ENCODE assay signal across 6 cellular contexts in genomic region chr1:42815938-42816599, GRCh38. TPM values are rescaled to one million over a fixed set of nuclear protein-coding genes. Genes with fewer than 3 reads are reported as not detected.
DNase-seq lines count a peak whose midpoint lies in the region; ATAC-seq and TF ChIP-seq lines count a peak whose summit lies in the region.

No MANE protein-coding gene starts in this region.

- H3F3A ChIP-seq in OCI-LY1 (ENCODE audit: insufficient read depth, low read length): no peaks in the 10 kb centered on the region

- no peaks in the 10 kb centered on the region for H3K27me3 ChIP-seq in OCI-LY1 (ENCODE audit: insufficient read depth, low read length)

- no peaks in the 10 kb centered on the region for H3K36me3 ChIP-seq in OCI-LY1 (ENCODE audit: insufficient read depth, low read length)

- peaks cover 14% of the 10 kb centered on the region for H3K4me1 ChIP-seq in OCI-LY1 (ENCODE audit: insufficient read depth, low read length, severe bottlenecking)

- peak overlapping the region; percentile 94 for H3K4me3 ChIP-seq in GM12875 (ENCODE audit: low read depth, low read length)
- peak overlapping the region; percentile 79 for H3K4me3 ChIP-seq in OCI-LY1 (ENCODE audit: low read depth, low read length, poor library complexity, severe bottlenecking)
- H3K4me3 ChIP-seq in epithelial cell of proximal tubule (ENCODE audit: low read depth, low read length): peak overlapping the region; percentile 74

- TF ChIP-seq CTCF in GM12875 (IDR thresholded peaks at IDR 0.05; ENCODE audit: borderline replicate concordance, insufficient read depth, low read depth, low read length): no peak
- no peak for TF ChIP-seq CTCF in OCI-LY1 (IDR thresholded peaks at IDR 0.05; ENCODE audit: low read length)
- TF ChIP-seq CTCF in epithelial cell of proximal tubule (conservative IDR thresholded peaks at IDR 0.05; ENCODE audit: low read depth, low read length): no peak

- H3K9me2 ChIP-seq in OCI-LY1 (ENCODE audit: low read depth, low read length): no peaks in the 10 kb centered on the region

- H3K27ac ChIP-seq in OCI-LY1 (ENCODE audit: low read depth, low read length, poor library complexity, severe bottlenecking): peak overlapping the region; percentile 30

- no peaks in the 10 kb centered on the region for H3K79me2 ChIP-seq in OCI-LY1 (ENCODE audit: insufficient read depth, low read length)

- peak overlapping the region; percentile 1; the same call in 1 of the 2 replicates for H2AFZ ChIP-seq in OCI-LY1 (ENCODE audit: low read length)

- peak overlapping the region; percentile 76 for H3K9ac ChIP-seq in OCI-LY1 (ENCODE audit: low read length)

- no peaks in the 10 kb centered on the region for H3K9me3 ChIP-seq in OCI-LY1 (ENCODE audit: low read length)

- peak overlapping the region; percentile 98 for H3K4me2 ChIP-seq in OCI-LY1 (ENCODE audit: low read length)

- DNase-seq in epithelial cell of proximal tubule (ENCODE audit: low read depth) (no peak), NCI-H226 (no peak)
- DNase-seq in stimulated activated CD8-positive, alpha-beta memory T cell treated with anti-CD3 and anti-CD28 coated beads, Interleukin-12 subunit alpha, Interleukin-12 subunit beta, amount 100 ng/mL, for 1 hour (ENCODE audit: low read depth): peak; percentile 4

- no peak for ATAC-seq in HG03159 (IDR thresholded peaks at IDR 0.05; ENCODE audit: unreplicated experiment)

- H4K20me1 ChIP-seq in OCI-LY1 (ENCODE audit: insufficient read depth, low read length): no peaks in the 10 kb centered on the region

RNA-seq across cellular contexts. Expression of gene ERMAP, which starts 0.9 kb away (rescaled TPM):
- 3.6 and 8.4 TPM in 2 replicates for total RNA-seq in epithelial cell of proximal tubule

RNA-seq across cellular contexts. Expression of gene SVBP, which starts 1.1 kb away (rescaled TPM):
- total RNA-seq in epithelial cell of proximal tubule: 38.3 and 47.5 TPM in 2 replicates

RNA-seq across cellular contexts. Expression of gene ZNF691, which starts 30.3 kb away (rescaled TPM):
- total RNA-seq in epithelial cell of proximal tubule: 3.7 and 9.0 TPM in 2 replicates

RNA-seq across cellular contexts. Expression of gene TMEM269, which starts 31.3 kb away (rescaled TPM):
- total RNA-seq in epithelial cell of proximal tubule: not detected in 2 replicates

RNA-seq across cellular contexts. Expression of gene C1orf50, which starts 49.0 kb away (rescaled TPM):
- total RNA-seq in epithelial cell of proximal tubule: 6.1 and 7.8 TPM in 2 replicates
